Comparison of ENCODE assay signal across 12 cellular contexts in genomic region chr14:103118019-103118662, GRCh38. TPM values are rescaled to one million over a fixed set of nuclear protein-coding genes. Genes with fewer than 3 reads are reported as not detected.
DNase-seq lines count a peak whose midpoint lies in the region; ATAC-seq and TF ChIP-seq lines count a peak whose summit lies in the region.
"Had no signal": no experiment of that assay in that cellular context is flagged by ENCODE, and none has a peak within 500 bp of the region (broad histone marks: within the 10 kb centered on the region; RNA-seq: fewer than 3 reads in every experiment).

No MANE protein-coding gene starts in this region.

- H3K36me3 Mint-ChIP-seq in osteocyte (ENCODE audit: unreplicated experiment): no peaks in the 10 kb centered on the region
- H3K36me3 Mint-ChIP-seq in activated CD8-positive, alpha-beta memory T cell treated with anti-CD3 and anti-CD28 coated beads, Interleukin-2, amount 10 ng/mL, durations not matched to agents 7 days and 5 days: no peaks in the 10 kb centered on the region

- intact Hi-C loops in vagina (cut with DNase I): no loop called here

- no peaks in the 10 kb centered on the region for H3K27me3 Mint-ChIP-seq in osteocyte (ENCODE audit: unreplicated experiment)
- peaks cover 20% of the 10 kb centered on the region for H3K27me3 Mint-ChIP-seq in activated CD8-positive, alpha-beta memory T cell treated with anti-CD3 and anti-CD28 coated beads, Interleukin-2, amount 10 ng/mL, durations not matched to agents 7 days and 5 days

- H3K27me3 ChIP-seq in SK-N-SH (ENCODE audit: insufficient read depth) (no peaks in the 10 kb centered on the region), mucosa of rectum (ENCODE audit: control insufficient read depth in 2 of 2, insufficient read depth in 2 of 2, low read length in 2 of 2) (peaks cover 3 to 5% of the 10 kb centered on the region in 2 donors), vagina (no peaks in the 10 kb centered on the region)

- H3K4me2 ChIP-seq in SK-N-SH: no peak overlapping the region

- H3K9ac ChIP-seq in SK-N-SH (no peak overlapping the region), mucosa of rectum (ENCODE audit: low read depth in 1 of 2, low read length in 2 of 2) (peak overlapping the region in 1 of 2 donors; percentile 18)

- ATAC-seq in SK-N-SH treated with all-trans-retinoic acid at 6 μM for 48 hours: no peak
- ATAC-seq in activated CD8-positive, alpha-beta memory T cell treated with anti-CD3 and anti-CD28 coated beads, Interleukin-2, amount 10 ng/mL, durations not matched to agents 7 days and 5 days: no peak
- ATAC-seq: GM12878 had no signal

- POLR2A ChIA-PET in SK-N-SH (lab: Yijun Ruan, JAX): no interaction called here

- peaks cover 11 to 20% of the 10 kb centered on the region in 2 experiments for H3K4me1 ChIP-seq in SK-N-SH (ENCODE audit: control insufficient read depth in 1 of 2, insufficient read depth in 2 of 2, low read depth in 1 of 2, low read length in 1 of 2)
- peaks cover 24 to 25% of the 10 kb centered on the region in 2 donors for H3K4me1 ChIP-seq in mucosa of rectum (ENCODE audit: control insufficient read depth in 2 of 2, insufficient read depth in 2 of 2, low read length in 2 of 2)
- peaks cover 59% of the 10 kb centered on the region for H3K4me1 ChIP-seq in vagina

- CTCF ChIA-PET in SK-N-SH (lab: Yijun Ruan, JAX): interaction anchor here (0.7 to 7.8 kb wide), 3 partner anchors 9 to 68 kb away, joined by 3 to 81 read pairs (median 3); no protein-coding TSS in a partner anchor
- CTCF ChIA-PET in activated CD8-positive, alpha-beta memory T cell treated with anti-CD3 and anti-CD28 coated beads, Interleukin-2, amount 10 ng/mL, durations not matched to agents 7 days and 5 days (lab: Charles Lee): interaction anchor here (6.2 kb wide), 1 partner anchor 13 kb away, joined by 36 read pairs; no protein-coding TSS in a partner anchor

- no peak overlapping the region for H2AFZ ChIP-seq in SK-N-SH (ENCODE audit: low read depth)

- no peaks in the 10 kb centered on the region for H3K9me2 ChIP-seq in SK-N-SH

- H4K20me1 ChIP-seq in SK-N-SH (ENCODE audit: insufficient read depth): no peaks in the 10 kb centered on the region

- H3K27ac ChIP-seq in SK-N-SH (ENCODE audit: low read depth in 2 of 2, low read length in 1 of 2) (no peak overlapping the region), mucosa of rectum (ENCODE audit: low read depth in 2 of 2, low read length in 2 of 2) (peak overlapping the region; percentile 39 to 75), vagina (peak overlapping the region; percentile 76)

- peaks cover 17% of the 10 kb centered on the region for H3K4me1 Mint-ChIP-seq in osteocyte (ENCODE audit: unreplicated experiment)
- H3K4me1 Mint-ChIP-seq in activated CD8-positive, alpha-beta memory T cell treated with anti-CD3 and anti-CD28 coated beads, Interleukin-2, amount 10 ng/mL, durations not matched to agents 7 days and 5 days: peaks cover 10% of the 10 kb centered on the region

- no peak overlapping the region for H3K27ac Mint-ChIP-seq in osteocyte (ENCODE audit: unreplicated experiment)
- no peak overlapping the region for H3K27ac Mint-ChIP-seq in activated CD8-positive, alpha-beta memory T cell treated with anti-CD3 and anti-CD28 coated beads, Interleukin-2, amount 10 ng/mL, durations not matched to agents 7 days and 5 days

- no peak for TF ChIP-seq RAD21 in SK-N-SH (IDR thresholded peaks at IDR 0.05; ENCODE audit: low read length)

- DNase-seq in SK-N-SH (no peak), fibroblast of gingiva (ENCODE audit: low read depth) (peak; percentile 15), vagina (ENCODE audit: extremely low spot score in 2 of 2) (no peak), osteocyte (ENCODE audit: extremely low spot score, unreplicated experiment) (no peak), COR-L47 (lab: John Stamatoyannopoulos, UW) (no peak)
- no peak for DNase-seq in activated CD8-positive, alpha-beta memory T cell treated with anti-CD3 and anti-CD28 coated beads, Interleukin-2, amount 10 ng/mL, durations not matched to agents 7 days and 5 days
- DNase-seq: effector CD8-positive, alpha-beta T cell; NCI-H187 had no signal

- H3K4me3 Mint-ChIP-seq in osteocyte (ENCODE audit: unreplicated experiment): no peak overlapping the region
- no peak overlapping the region for H3K4me3 Mint-ChIP-seq in activated CD8-positive, alpha-beta memory T cell treated with anti-CD3 and anti-CD28 coated beads, Interleukin-2, amount 10 ng/mL, durations not matched to agents 7 days and 5 days

- no peak for TF ChIP-seq POLR2A in vagina (IDR thresholded peaks at IDR 0.05)

- peaks cover 5% of the 10 kb centered on the region for H3F3A ChIP-seq in SK-N-SH (replicated peaks; ENCODE audit: insufficient read depth)

- H3K36me3 ChIP-seq in SK-N-SH (replicated peaks in 1 of 2; ENCODE audit: control insufficient read depth in 1 of 2, insufficient read depth in 2 of 2, low read length in 1 of 2): no peaks in the 10 kb centered on the region
- H3K36me3 ChIP-seq in mucosa of rectum (ENCODE audit: control insufficient read depth in 2 of 2, insufficient read depth in 2 of 2, low read length in 2 of 2): no peaks in the 10 kb centered on the region
- no peaks in the 10 kb centered on the region for H3K36me3 ChIP-seq in vagina

- no peaks in the 10 kb centered on the region for H3K9me3 Mint-ChIP-seq in osteocyte (ENCODE audit: unreplicated experiment)
- H3K9me3 Mint-ChIP-seq in activated CD8-positive, alpha-beta memory T cell treated with anti-CD3 and anti-CD28 coated beads, Interleukin-2, amount 10 ng/mL, durations not matched to agents 7 days and 5 days (ENCODE audit: low read depth): no peaks in the 10 kb centered on the region

- no peak for TF ChIP-seq EP300 in SK-N-SH (IDR thresholded peaks at IDR 0.05; ENCODE audit: borderline replicate concordance in 1 of 2, low read depth in 1 of 2, low read length in 1 of 2)

- H3K9me3 ChIP-seq in SK-N-SH (no peaks in the 10 kb centered on the region), mucosa of rectum (ENCODE audit: control insufficient read depth in 2 of 2, low read length in 2 of 2) (no peaks in the 10 kb centered on the region), vagina (no peaks in the 10 kb centered on the region)

- 71% methylated on average over 8 of the region's 10 CpGs for WGBS in SK-N-SH (ENCODE audit: low lambda C conversion rate)

- H3K4me3 ChIP-seq in SK-N-SH (ENCODE audit: low read depth in 2 of 2, low read length in 1 of 2): no peak overlapping the region
- H3K4me3 ChIP-seq in mucosa of rectum (ENCODE audit: low read length in 2 of 2): no peak overlapping the region
- H3K4me3 ChIP-seq in vagina: no peak overlapping the region
- H3K4me3 ChIP-seq: GM12878 had no signal

- TF ChIP-seq CTCF in SK-N-SH (IDR thresholded peaks at IDR 0.05) (no peak), vagina (IDR thresholded peaks at IDR 0.05) (no peak), osteocyte (IDR thresholded peaks at IDR 0.05) (no peak)

- no peaks in the 10 kb centered on the region for H3K79me2 ChIP-seq in SK-N-SH (ENCODE audit: insufficient read depth)

TF ChIP-seq in SK-N-SH, 30 proteins besides CTCF, POLR2A, EP300 and RAD21:
- TF ChIP-seq USF1 (IDR thresholded peaks at IDR 0.05; ENCODE audit: borderline replicate concordance, low read depth) (peak; percentile 29; the same call in 1 of the 2 replicates), NRF1 (IDR thresholded peaks at IDR 0.05; ENCODE audit: low read depth, low read length) (no peak)

TF ChIP-seq in SK-N-SH treated with all-trans-retinoic acid at 6 μM for 48 hours, 23 proteins besides CTCF, POLR2A, EP300 and RAD21 (continues in another document):
- TF ChIP-seq CSDC2 (CRISPR knock-in tag; IDR thresholded peaks at IDR 0.05) (no peak), SNAI2 (CRISPR knock-in tag; IDR thresholded peaks at IDR 0.05) (no peak), CSRNP3 (CRISPR knock-in tag; IDR thresholded peaks at IDR 0.05) (no peak)

RNA-seq across cellular contexts. Expression of gene TNFAIP2, which starts 5.1 kb away (rescaled TPM):
- polyA plus RNA-seq in SK-N-SH (2012; rRNA removed): 11.8 and 16.0 TPM in 2 replicates
- polyA plus RNA-seq in SK-N-SH (2012; cell fraction: cytosol; rRNA removed): 4.8 and 7.6 TPM in 2 replicates
- 31.4 and 61.9 TPM in 2 replicates for polyA plus RNA-seq in SK-N-SH (2012; cell fraction: nucleus; rRNA removed)
- total RNA-seq in vagina: 82.7 TPM
- total RNA-seq in osteocyte: 1.3 and 2.9 TPM in 2 replicates
- total RNA-seq in activated CD8-positive, alpha-beta memory T cell treated with anti-CD3 and anti-CD28 coated beads, Interleukin-2, amount 10 ng/mL, durations not matched to agents 7 days and 5 days: 1 to 10 TPM in 1 of 2 experiments, not detected in 1; 2.1 TPM

RNA-seq across cellular contexts. Expression of gene EXOC3L4, which starts 23.6 kb away (rescaled TPM):
- 0.21 and 0.46 TPM in 2 replicates for polyA plus RNA-seq in SK-N-SH (2012; rRNA removed)
- 0.04 and 0.08 TPM in 2 replicates for polyA plus RNA-seq in SK-N-SH (2012; cell fraction: cytosol; rRNA removed)
- polyA plus RNA-seq in SK-N-SH (2012; cell fraction: nucleus; rRNA removed): 0.72 and 0.73 TPM in 2 replicates
- total RNA-seq in vagina: 8.6 TPM
- 0.86 TPM in 1 of 2 replicates, not detected in the other for total RNA-seq in osteocyte
- total RNA-seq in activated CD8-positive, alpha-beta memory T cell treated with anti-CD3 and anti-CD28 coated beads, Interleukin-2, amount 10 ng/mL, durations not matched to agents 7 days and 5 days: not detected
- total RNA-seq: GM12878 had no signal
- polyA plus RNA-seq: GM12878 had no signal

RNA-seq across cellular contexts. Expression of gene LBHD2, which starts 34.1 kb away (rescaled TPM):
- polyA plus RNA-seq in SK-N-SH (2012; rRNA removed): not detected in 2 replicates
- polyA plus RNA-seq in SK-N-SH (2012; cell fraction: cytosol; rRNA removed): not detected in 2 replicates
- polyA plus RNA-seq in SK-N-SH (2012; cell fraction: nucleus; rRNA removed): not detected in 2 replicates
- not detected for total RNA-seq in vagina
- total RNA-seq in osteocyte: not detected in 2 replicates
- not detected for total RNA-seq in activated CD8-positive, alpha-beta memory T cell treated with anti-CD3 and anti-CD28 coated beads, Interleukin-2, amount 10 ng/mL, durations not matched to agents 7 days and 5 days
- total RNA-seq: GM12878, kidney epithelial cell had no signal
- polyA plus RNA-seq: GM12878 had no signal

Comparison
In these comparisons a context has a peak if more than half of its experiments do, and no peak if none do; other contexts are left out.
1. H3K27ac ChIP-seq: peak in mucosa of rectum (2 of 2) and vagina (single experiment); none in SK-N-SH (0 of 2).
2. RNA of gene TNFAIP2, which starts 5.1 kb away (total RNA-seq): 82.7 TPM in vagina (single experiment); 2.1 TPM in activated CD8-positive, alpha-beta memory T cell treated with anti-CD3 and anti-CD28 coated beads, Interleukin-2, amount 10 ng/mL, durations not matched to agents 7 days and 5 days and 1.3 to 2.9 TPM in osteocyte; every median in the first group is over 10 times any median in the second.